Comparison of ENCODE assay signal across 18 cellular contexts in the genomic region with DNA sequence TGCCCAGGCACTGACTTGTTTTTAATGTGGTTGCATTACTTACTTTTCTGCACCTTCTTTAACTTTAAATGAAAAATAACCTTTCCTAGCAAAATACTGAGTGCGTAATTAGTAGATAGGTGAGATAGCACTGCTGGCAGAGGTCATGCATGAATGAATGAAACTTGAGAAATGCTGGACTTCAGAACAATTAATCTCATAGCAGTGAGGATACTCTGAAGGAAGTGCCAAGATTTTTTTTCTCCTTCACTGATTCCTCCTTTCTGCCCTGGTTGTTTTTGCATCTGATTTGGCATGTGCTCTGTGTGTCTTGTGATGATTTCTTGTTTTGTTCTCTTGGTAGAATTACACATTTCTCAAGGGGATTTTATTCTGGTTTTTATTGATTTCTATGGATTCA.
DNase-seq lines count a peak whose midpoint lies in the region; ATAC-seq, FAIRE-seq and TF ChIP-seq lines count a peak whose summit lies in the region.
"Had no signal": no experiment of that assay in that cellular context is flagged by ENCODE, and none has a peak within 500 bp of the region (broad histone marks: within the 10 kb centered on the region; RNA-seq: fewer than 3 reads in every experiment).

No MANE protein-coding gene starts in this region.

- no peak for FAIRE-seq in GM12892 (lab: Jason Lieb, UNC)
- FAIRE-seq: G401.6, GM12891, H1 had no signal

- in situ Hi-C loops in G401 (cut with HindIII; ENCODE audit: low sequenced_read_pairs), result no loop called here

- CTCF ChIA-PET in HEK293 (lab: Yijun Ruan, JAX), result no interaction called here

- POLR2A ChIA-PET in HEK293 (lab: Yijun Ruan, JAX), result no interaction called here

- H3K9me3 ChIP-seq in HEK293 (ENCODE audit: control insufficient read depth, insufficient read depth, low read depth, low read length) (no peaks in the 10 kb centered on the region), parathyroid adenoma (ENCODE audit: control insufficient read depth, low read length) (no peaks in the 10 kb centered on the region)
- H3K9me3 ChIP-seq: HAP-1 had no signal

- no peak overlapping the region for H3K9ac ChIP-seq in parathyroid adenoma
- H3K9ac ChIP-seq: BLaER1 treated with 17β-estradiol and CSF1 and Interleukin-3, amounts not matched to agents 10 nM and 100 nM had no signal

- no peak overlapping the region for H3K4me3 ChIP-seq in HEK293 (ENCODE audit: low read depth, low read length)
- H3K4me3 ChIP-seq in epithelial cell of proximal tubule (ENCODE audit: low read depth, low read length), result no peak overlapping the region
- no peak overlapping the region for H3K4me3 ChIP-seq in parathyroid adenoma (ENCODE audit: low read depth, low read length)
- H3K4me3 ChIP-seq: BLaER1 treated with 17β-estradiol and CSF1 and Interleukin-3, amounts not matched to agents 10 nM and 100 nM; HAP-1 had no signal

- DNase-seq in epithelial cell of proximal tubule (ENCODE audit: low read depth), result peak; percentile 93
- peak; percentile 61 for DNase-seq in kidney glomerular epithelial cell (lab: John Stamatoyannopoulos, UW)
- DNase-seq in G401 (ENCODE audit: low spot score), result no peak
- no peak for DNase-seq in occipital lobe (lab: John Stamatoyannopoulos, UW)
- no peak for DNase-seq in GM12892 (ENCODE audit: insufficient read length)
- DNase-seq: ACHN; CD4-positive, alpha-beta T cell; DMS79; HFFc6 had no signal

- H2AFZ ChIP-seq in parathyroid adenoma, result peak overlapping the region; percentile 5

- no peaks in the 10 kb centered on the region for H3K27me3 ChIP-seq in parathyroid adenoma (ENCODE audit: control insufficient read depth, insufficient read depth, low read length)
- H3K27me3 ChIP-seq: BLaER1 treated with 17β-estradiol and CSF1 and Interleukin-3, amounts not matched to agents 10 nM and 100 nM had no signal

- H3K36me3 ChIP-seq in HEK293 (ENCODE audit: control insufficient read depth in 2 of 2, insufficient read depth in 1 of 2, low read length in 2 of 2), result no peaks in the 10 kb centered on the region
- no peaks in the 10 kb centered on the region for H3K36me3 ChIP-seq in parathyroid adenoma (ENCODE audit: control insufficient read depth, insufficient read depth, low read length)
- H3K36me3 ChIP-seq: HAP-1 had no signal

- H3K79me2 ChIP-seq in parathyroid adenoma, result peaks cover 40% of the 10 kb centered on the region

- H3K27ac ChIP-seq in HEK293 (ENCODE audit: extremely low read depth, low read depth, low read length) (no peak overlapping the region), parathyroid adenoma (no peak overlapping the region)
- H3K27ac ChIP-seq: BLaER1 treated with 17β-estradiol and CSF1 and Interleukin-3, amounts not matched to agents 10 nM and 100 nM; HL-60 had no signal

- no peak for ATAC-seq in HG03354 (IDR thresholded peaks at IDR 0.05; ENCODE audit: poor library complexity, severe bottlenecking, unreplicated experiment)

- H3K4me1 ChIP-seq in HEK293 (ENCODE audit: control insufficient read depth, insufficient read depth, low read length), result peaks cover 10% of the 10 kb centered on the region; the same call in 1 of the 2 replicates
- peaks cover 15% of the 10 kb centered on the region for H3K4me1 ChIP-seq in parathyroid adenoma
- H3K4me1 ChIP-seq: HAP-1 had no signal

- no peak for TF ChIP-seq POLR2A in GM12892 (IDR thresholded peaks at IDR 0.05; ENCODE audit: low read depth, low read length)

- TF ChIP-seq CTCF in HEK293 (tag by site-specific recombination; IDR thresholded peaks at IDR 0.05), result no peak
- TF ChIP-seq CTCF in epithelial cell of proximal tubule (conservative IDR thresholded peaks at IDR 0.05; ENCODE audit: low read depth, low read length), result no peak
- no peak for TF ChIP-seq CTCF in parathyroid adenoma (IDR thresholded peaks at IDR 0.05)

- no peak overlapping the region for H3K4me2 ChIP-seq in parathyroid adenoma (ENCODE audit: low read length)
- H3K4me2 ChIP-seq: BLaER1 treated with 17β-estradiol and CSF1 and Interleukin-3, amounts not matched to agents 10 nM and 100 nM had no signal

TF ChIP-seq in HEK293, 187 proteins besides CTCF, POLR2A, EP300 and RAD21:
- no peak for TF ChIP-seq HOXD13 (CRISPR knock-in tag; IDR thresholded peaks at IDR 0.05; ENCODE audit: borderline replicate concordance)
- TF ChIP-seq ZNF274 (IDR thresholded peaks at IDR 0.05; ENCODE audit: low read length), result no peak
- TF ChIP-seq ZNF274 (tag by site-specific recombination; IDR thresholded peaks at IDR 0.05; ENCODE audit: borderline replicate concordance), result no peak
- 0 out of 2 replicates have a peak, but pooled peaks have one; percentile 15 for TF ChIP-seq ZBTB44 (tag by site-specific recombination; IDR thresholded peaks at IDR 0.05)
- no peak for TF ChIP-seq OSR2 (tag by site-specific recombination; IDR thresholded peaks at IDR 0.05)
- TF ChIP-seq, protein P1, sequence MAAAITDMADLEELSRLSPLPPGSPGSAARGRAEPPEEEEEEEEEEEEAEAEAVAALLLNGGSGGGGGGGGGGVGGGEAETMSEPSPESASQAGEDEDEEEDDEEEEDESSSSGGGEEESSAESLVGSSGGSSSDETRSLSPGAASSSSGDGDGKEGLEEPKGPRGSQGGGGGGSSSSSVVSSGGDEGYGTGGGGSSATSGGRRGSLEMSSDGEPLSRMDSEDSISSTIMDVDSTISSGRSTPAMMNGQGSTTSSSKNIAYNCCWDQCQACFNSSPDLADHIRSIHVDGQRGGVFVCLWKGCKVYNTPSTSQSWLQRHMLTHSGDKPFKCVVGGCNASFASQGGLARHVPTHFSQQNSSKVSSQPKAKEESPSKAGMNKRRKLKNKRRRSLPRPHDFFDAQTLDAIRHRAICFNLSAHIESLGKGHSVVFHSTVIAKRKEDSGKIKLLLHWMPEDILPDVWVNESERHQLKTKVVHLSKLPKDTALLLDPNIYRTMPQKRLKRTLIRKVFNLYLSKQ (tag by site-specific recombination; IDR thresholded peaks at IDR 0.05; ENCODE audit: borderline replicate concordance), result no peak

Comparison
In these comparisons a context has a peak if more than half of its experiments do, and no peak if none do; other contexts are left out.
1. DNase-seq: peak in epithelial cell of proximal tubule (single experiment) and kidney glomerular epithelial cell (single experiment); none in G401 (single experiment), occipital lobe (single experiment) and GM12892 (single experiment).